In genomic region chr4:82739292-82740190, GRCh38 we compare ENCODE assay signal across 8 cellular contexts. TPM values are rescaled to one million over a fixed set of nuclear protein-coding genes. Genes with fewer than 3 reads are reported as not detected.
DNase-seq lines count a peak whose midpoint lies in the region; TF ChIP-seq lines count a peak whose summit lies in the region.

No MANE protein-coding gene starts in this region.

- no peaks in the 10 kb centered on the region for H3F3A ChIP-seq in MM.1S (ENCODE audit: insufficient read depth, low read length)

- H3K4me1 ChIP-seq in MM.1S (ENCODE audit: low read length): no peaks in the 10 kb centered on the region

- no peak overlapping the region for H2AFZ ChIP-seq in MM.1S (ENCODE audit: low read length)

- no peak overlapping the region for H3K9ac ChIP-seq in MM.1S (ENCODE audit: low read length)

- H3K4me3 ChIP-seq in H7 (ENCODE audit: insufficient read depth, low read depth, low read length): no peak overlapping the region
- no peak overlapping the region for H3K4me3 ChIP-seq in MM.1S (ENCODE audit: low read length)
- peak overlapping the region in 1 of 59 donors; percentile 2 for H3K4me3 ChIP-seq in dorsolateral prefrontal cortex

- H3K36me3 ChIP-seq in H7 (replicated peaks; ENCODE audit: control insufficient read depth, insufficient read depth, low read length) (no peaks in the 10 kb centered on the region), MM.1S (replicated peaks; ENCODE audit: insufficient read depth, low read length) (no peaks in the 10 kb centered on the region)

- H3K9me2 ChIP-seq in MM.1S (replicated peaks; ENCODE audit: insufficient read depth, low read length): no peaks in the 10 kb centered on the region

- H3K9me3 ChIP-seq in MM.1S (replicated peaks; ENCODE audit: insufficient read depth, low read length): no peaks in the 10 kb centered on the region

- H3K4me2 ChIP-seq in MM.1S (ENCODE audit: low read depth, low read length): no peak overlapping the region

- H3K79me2 ChIP-seq in MM.1S (ENCODE audit: low read length): no peaks in the 10 kb centered on the region

- no peaks in the 10 kb centered on the region for H3K27me3 ChIP-seq in H7 (ENCODE audit: control insufficient read depth, insufficient read depth, low read length)
- H3K27me3 ChIP-seq in MM.1S (replicated peaks; ENCODE audit: insufficient read depth, low read length): no peaks in the 10 kb centered on the region
- H3K27me3 ChIP-seq in dorsolateral prefrontal cortex: no peaks in the 10 kb centered on the region

- TF ChIP-seq CTCF in GM12872 (IDR thresholded peaks at IDR 0.05; ENCODE audit: insufficient read depth, low read depth, low read length) (peak; percentile 99), MM.1S (IDR thresholded peaks at IDR 0.05; ENCODE audit: low read length) (peak; percentile 99), dorsolateral prefrontal cortex (IDR thresholded peaks at IDR 0.05 in 54 of 56, conservative IDR thresholded peaks at IDR 0.05 in 2 of 56; ENCODE audit: low read depth in 1 of 56, partially characterized antibody in 56 of 56) (peak; percentile 40 to 100 (median 94))

- intact Hi-C loops in dorsolateral prefrontal cortex (cut with DNase I): loop anchor here (5.0 to 10.0 kb wide), 4 partner anchors 55 to 277 kb away; partner anchors contain the start of genes SCD5 (in 1 of the 2) and TMEM150C (in 1 of the 2)

- no peak overlapping the region for H3K27ac ChIP-seq in MM.1S (ENCODE audit: low read length)
- H3K27ac ChIP-seq in dorsolateral prefrontal cortex: peak overlapping the region in 57 of 59 donors; percentile 9 to 94 (median 75)

- H4K20me1 ChIP-seq in MM.1S (ENCODE audit: insufficient read depth, low read length): no peaks in the 10 kb centered on the region

- DNase-seq in H7 (peak; percentile 86), MM.1S (peak; percentile 62), dorsolateral prefrontal cortex (peak in 9 of 10 donors; percentile 50 to 81 (median 75)), medulla oblongata (ENCODE audit: extremely low spot score) (peak; percentile 70), middle frontal gyrus (ENCODE audit: extremely low spot score, low spot score) (no peak)
- DNase-seq in activated CD4-positive, alpha-beta T cell treated with anti-CD3 and anti-CD28 coated beads for 48 hours: peak; percentile 89
- DNase-seq in stimulated activated CD8-positive, alpha-beta memory T cell treated with anti-CD3 and anti-CD28 coated beads, Interleukin-2, amount 100 ng/mL, for 48 hours (ENCODE audit: low read depth in 2 of 2): peak; percentile 76 to 83

RNA-seq across cellular contexts. Expression of gene SCD5, which starts 59.1 kb away (rescaled TPM):
- 2.3 and 4.8 TPM in 2 replicates for total RNA-seq in H7 (2014; rRNA removed; shearing (Covaris generic))
- 100 to 1,000 TPM; 191 to 439 (median 289) TPM for total RNA-seq in dorsolateral prefrontal cortex

Comparison
In these comparisons a context has a peak if more than half of its experiments do, and no peak if none do; other contexts are left out.
1. RNA of gene SCD5, which starts 59.1 kb away (total RNA-seq): 191 to 439 TPM in dorsolateral prefrontal cortex; 2.3 to 4.8 TPM in H7; every median in the first group is over 10 times any median in the second.
2. Peak in every context shown above with its lines, with median percentiles within 50 percentile points of each other: CTCF ChIP-seq.